Comparison of ENCODE assay signal across 12 cellular contexts in genomic region chr5:128216860-128217531, GRCh38.
DNase-seq lines count a peak whose midpoint lies in the region; ATAC-seq, FAIRE-seq and TF ChIP-seq lines count a peak whose summit lies in the region.
"Had no signal": no experiment of that assay in that cellular context is flagged by ENCODE, and none has a peak within 500 bp of the region (broad histone marks: within the 10 kb centered on the region; RNA-seq: fewer than 3 reads in every experiment).

No MANE protein-coding gene starts in this region.

- H3K27ac ChIP-seq in foreskin keratinocyte (no peak overlapping the region), psoas muscle (no peak overlapping the region)
- H3K27ac ChIP-seq: cardiac muscle cell had no signal

- no peak for TF ChIP-seq POLR2A in GM12892 (IDR thresholded peaks at IDR 0.05; ENCODE audit: low read depth, low read length)

- intact Hi-C loops in psoas muscle (cut with DNase I), result loop anchor here in 1 of 2 donors (10.0 kb wide), 1 partner anchor 458 kb away; no protein-coding TSS in a partner anchor
- intact Hi-C loops in Calu3 (cut with micrococcal nuclease; ENCODE audit: unreplicated experiment), result loop anchor here (10.0 kb wide), 1 partner anchor 1548 kb away; no protein-coding TSS in a partner anchor

- H3K27me3 Mint-ChIP-seq in Calu3 (ENCODE audit: unreplicated experiment), result no peaks in the 10 kb centered on the region

- BruUV-seq in Calu3 (replicated peaks; lab: Mats Ljungman, UMichigan), result no TSS peak

- H3K4me1 ChIP-seq in foreskin keratinocyte, result no peaks in the 10 kb centered on the region
- H3K4me1 ChIP-seq in psoas muscle, result no peaks in the 10 kb centered on the region

- DNase-seq in GM03348 (ENCODE audit: low spot score) (peak; percentile 60), T1000 (lab: John Stamatoyannopoulos, UW) (peak; percentile 56), foreskin keratinocyte (peak; percentile 79 to 91), psoas muscle (peak in 1 of 2 donors; percentile 15), GM12892 (ENCODE audit: insufficient read length) (no peak), H7 (no peak), Calu3 (no peak), NCI-H1417 (lab: John Stamatoyannopoulos, UW) (no peak)
- DNase-seq: COR-L47, NCI-H524, T-cell had no signal

- CTCF ChIA-PET in Calu3 (lab: Charles Lee), result no interaction called here

- TF ChIP-seq CTCF in foreskin keratinocyte (conservative IDR thresholded peaks at IDR 0.05), result no peak
- no peak for TF ChIP-seq CTCF in psoas muscle (IDR thresholded peaks at IDR 0.05)
- TF ChIP-seq CTCF in Calu3 (IDR thresholded peaks at IDR 0.05; ENCODE audit: unreplicated experiment), result no peak

- WGBS in psoas muscle, 3 donors, result 37 to 48% (median 39%) methylated on average over 15 of the region's 15 CpGs

- H3K4me3 ChIP-seq in psoas muscle (no peak overlapping the region), H7 (ENCODE audit: insufficient read depth, low read depth, low read length) (no peak overlapping the region)
- H3K4me3 ChIP-seq: cardiac muscle cell had no signal

- H3K4me1 Mint-ChIP-seq in Calu3 (ENCODE audit: low read depth, unreplicated experiment), result peaks cover 9% of the 10 kb centered on the region

- peak; percentile 93 for ATAC-seq in foreskin keratinocyte
- ATAC-seq in psoas muscle, result peak; percentile 56 to 90 (median 68)
- ATAC-seq: T-cell had no signal

- FAIRE-seq in GM12892 (lab: Jason Lieb, UNC), result no peak

- no peaks in the 10 kb centered on the region for H3K36me3 ChIP-seq in psoas muscle (ENCODE audit: insufficient read depth in 1 of 2, low read depth in 1 of 2)
- no peaks in the 10 kb centered on the region for H3K36me3 ChIP-seq in H7 (replicated peaks; ENCODE audit: control insufficient read depth, insufficient read depth, low read length)
- H3K36me3 ChIP-seq: cardiac muscle cell had no signal

- H3K27ac Mint-ChIP-seq in Calu3 (ENCODE audit: unreplicated experiment), result no peak overlapping the region
- H3K27ac Mint-ChIP-seq: T-cell had no signal

- H3K27me3 ChIP-seq in foreskin keratinocyte (no peaks in the 10 kb centered on the region), psoas muscle (ENCODE audit: insufficient read depth in 3 of 3, low read length in 2 of 3) (no peaks in the 10 kb centered on the region), H7 (ENCODE audit: control insufficient read depth, insufficient read depth, low read length) (no peaks in the 10 kb centered on the region)
- H3K27me3 ChIP-seq: cardiac muscle cell had no signal

- H3K4me3 Mint-ChIP-seq in Calu3 (ENCODE audit: low read depth, unreplicated experiment), result no peak overlapping the region
- H3K4me3 Mint-ChIP-seq: T-cell had no signal

- no peaks in the 10 kb centered on the region for H3K9me3 ChIP-seq in psoas muscle

- H3K36me3 Mint-ChIP-seq in Calu3 (ENCODE audit: insufficient read depth, unreplicated experiment), result no peaks in the 10 kb centered on the region
- H3K36me3 Mint-ChIP-seq: T-cell had no signal

- no peaks in the 10 kb centered on the region for H3K9me3 Mint-ChIP-seq in Calu3 (ENCODE audit: low read depth, unreplicated experiment)
- H3K9me3 Mint-ChIP-seq: T-cell had no signal

Comparison
In these comparisons a context has a peak if more than half of its experiments do, and no peak if none do; other contexts are left out.
1. DNase-seq: peak in GM03348 (single experiment), T1000 (single experiment) and foreskin keratinocyte (2 of 2); none in GM12892 (single experiment), H7 (single experiment), Calu3 (single experiment) and NCI-H1417 (0 of 3).